10 cellular contexts compared by ENCODE assay signal in genomic region chr3:149375164-149375823, GRCh38. TPM values are rescaled to one million over a fixed set of nuclear protein-coding genes. Genes with fewer than 3 reads are reported as not detected.
DNase-seq lines count a peak whose midpoint lies in the region; ATAC-seq and TF ChIP-seq lines count a peak whose summit lies in the region.
"Had no signal": no experiment of that assay in that cellular context is flagged by ENCODE, and none has a peak within 500 bp of the region (broad histone marks: within the 10 kb centered on the region; RNA-seq: fewer than 3 reads in every experiment).

No MANE protein-coding gene starts in this region.

- no peaks in the 10 kb centered on the region for H3K27me3 ChIP-seq in body of pancreas
- H3K27me3 ChIP-seq in spleen (replicated peaks in 1 of 7): peaks cover 0 to 7% (median 0%) of the 10 kb centered on the region in 7 donors

- no peak for ATAC-seq in body of pancreas
- ATAC-seq in GM21737 (IDR thresholded peaks at IDR 0.05; ENCODE audit: unreplicated experiment): no peak
- ATAC-seq in GM18873 (IDR thresholded peaks at IDR 0.05; ENCODE audit: low FRiP score, unreplicated experiment): no peak

- no peak for DNase-seq in HFF-Myc (ENCODE audit: extremely low read depth, low read depth)
- no peak for DNase-seq in body of pancreas
- peak; percentile 71 for DNase-seq in kidney tubule cell (ENCODE audit: low spot score)
- no peak for DNase-seq in spleen
- no peak for DNase-seq in KG1 (lab: John Stamatoyannopoulos, UW)
- DNase-seq in SIG-M5 treated with dmso at 0.1 percent for 504 hours (lab: John Stamatoyannopoulos, UW; ENCODE audit: unreplicated experiment): no peak
- DNase-seq: MM.1S, NCI-H526 treated with DMSO at 0.1 percent for 48 hours had no signal

- H3K9me3 ChIP-seq in body of pancreas: no peaks in the 10 kb centered on the region
- no peaks in the 10 kb centered on the region for H3K9me3 ChIP-seq in spleen

- peaks cover 67% of the 10 kb centered on the region for H3K4me1 ChIP-seq in body of pancreas
- peaks cover 3 to 64% (median 35%) of the 10 kb centered on the region in 6 donors for H3K4me1 ChIP-seq in spleen

- intact Hi-C loops in body of pancreas (cut with DNase I) (no loop called here), spleen (cut with DNase I; ENCODE audit: low total_unique reads) (no loop called here)

- TF ChIP-seq POLR2A in body of pancreas (IDR thresholded peaks at IDR 0.05) (peak in 1 of 3 donors; percentile 21), spleen (IDR thresholded peaks at IDR 0.05) (peak in 1 of 3 donors; percentile 14)

- H3K4me3 ChIP-seq in HFF-Myc (replicated peaks; ENCODE audit: low read depth, low read length): peak overlapping the region; percentile 51
- H3K4me3 ChIP-seq in body of pancreas: peak overlapping the region in 1 of 2 donors; percentile 52
- H3K4me3 ChIP-seq in spleen: peak overlapping the region in 7 of 8 donors; percentile 25 to 68 (median 41)

- TF ChIP-seq CTCF in HFF-Myc (IDR thresholded peaks at IDR 0.05; ENCODE audit: low read depth, low read length, missing control alignments): no peak
- peak in 1 of 7 experiments; percentile 9 for TF ChIP-seq CTCF in body of pancreas (IDR thresholded peaks at IDR 0.05)
- no peak for TF ChIP-seq CTCF in spleen (IDR thresholded peaks at IDR 0.05 in 8 of 11, conservative IDR thresholded peaks at IDR 0.05 in 3 of 11)

- 54 to 75% methylated on average over 4 of the region's 4 CpGs for WGBS in body of pancreas, 2 donors
- WGBS in spleen, 5 donors: 64 to 87% (median 77%) methylated on average over 4 of the region's 4 CpGs

- peak overlapping the region; percentile 86 to 99 (median 92) for H3K27ac ChIP-seq in body of pancreas
- H3K27ac ChIP-seq in spleen: peak overlapping the region in 7 of 8 donors; percentile 68 to 88 (median 78)

- H3K36me3 ChIP-seq in body of pancreas (replicated peaks in 1 of 2; ENCODE audit: insufficient read depth in 1 of 2, low read depth in 2 of 2) (no peaks in the 10 kb centered on the region), spleen (peaks cover 0 to 31% (median 2%) of the 10 kb centered on the region in 6 donors)

RNA-seq across cellular contexts. Expression of gene TM4SF1, which starts 2.2 kb away (rescaled TPM):
- total RNA-seq in body of pancreas (100 to 1,000 TPM; 104 to 168 TPM), spleen (100 to 1,000 TPM in 6 of 7 donors, 10 to 100 TPM in 1; 65.6 to 260 (median 182) TPM)
- polyA plus RNA-seq in spleen: 10 to 100 TPM; 31.0 to 75.3 (median 56.8) TPM

RNA-seq across cellular contexts. Expression of gene TM4SF18, which starts 41.9 kb away (rescaled TPM):
- total RNA-seq in body of pancreas (10 to 100 TPM in 1 of 2 donors, 1 to 10 TPM in 1; 7.9 to 13.2 TPM), spleen (10 to 100 TPM; 14.9 to 97.4 (median 59.7) TPM)
- 10 to 100 TPM in 1 of 3 donors, 1 to 10 TPM in 2; 6.6 to 23.1 (median 6.9) TPM for polyA plus RNA-seq in spleen
